In the genomic region with DNA sequence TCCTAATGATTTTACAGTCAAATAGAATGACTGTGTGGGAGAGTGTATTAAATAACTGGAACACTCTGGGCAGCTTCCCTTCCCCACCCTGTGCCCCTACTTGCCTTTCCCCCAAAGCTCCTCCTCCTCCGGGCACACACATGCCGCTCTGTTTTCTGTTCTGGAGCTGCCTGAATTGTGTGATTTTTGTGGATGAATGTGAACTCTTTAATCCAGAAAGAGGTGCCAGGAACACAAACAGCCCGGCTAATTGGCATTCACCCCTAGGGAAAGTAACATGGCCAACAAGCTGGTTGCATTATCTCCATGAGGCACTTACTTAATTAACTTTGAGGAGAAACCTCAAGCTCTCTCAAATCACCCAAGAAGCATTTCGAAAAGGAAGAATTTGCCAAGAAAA, we compare ENCODE assay signal across 10 cellular contexts. TPM values are rescaled to one million over a fixed set of nuclear protein-coding genes. Genes with fewer than 3 reads are reported as not detected.
DNase-seq lines count a peak whose midpoint lies in the region; ATAC-seq, FAIRE-seq and TF ChIP-seq lines count a peak whose summit lies in the region.
"Had no signal": no experiment of that assay in that cellular context is flagged by ENCODE, and none has a peak within 500 bp of the region (broad histone marks: within the 10 kb centered on the region; RNA-seq: fewer than 3 reads in every experiment).

No MANE protein-coding gene starts in this region.

- peak overlapping the region; percentile 28 for H4K8ac ChIP-seq in trophoblast cell (ENCODE audit: low read depth, low read length)

- H3K9ac ChIP-seq in astrocyte (ENCODE audit: low read length) (peak overlapping the region; percentile 7), trophoblast cell (ENCODE audit: low read length) (no peak overlapping the region)

- no peaks in the 10 kb centered on the region for H3K27me3 Mint-ChIP-seq in astrocyte (ENCODE audit: low read depth, unreplicated experiment)

- H3K4me1 ChIP-seq in ACC112 (ENCODE audit: control insufficient read depth, insufficient read depth, low read length, unreplicated experiment) = peaks cover 41% of the 10 kb centered on the region
- H3K4me1 ChIP-seq in astrocyte (ENCODE audit: insufficient read depth, low read length) = peaks cover 5% of the 10 kb centered on the region
- H3K4me1 ChIP-seq in trophoblast cell (ENCODE audit: control insufficient read depth in 1 of 2, insufficient read depth in 2 of 2, low read length in 2 of 2) = no peaks in the 10 kb centered on the region

- DNase-seq in astrocyte (ENCODE audit: low read depth) = no peak
- DNase-seq in head of caudate nucleus = peak; percentile 40 to 87 (median 72)
- DNase-seq in trophoblast cell = no peak
- DNase-seq in activated T-cell treated with anti-CD3 and anti-CD28 coated beads, Interleukin-2, amount 50 U/mL, for 48 hours = no peak
- DNase-seq in GDM1 (lab: John Stamatoyannopoulos, UW) = no peak
- no peak for DNase-seq in SKM-1 treated with dmso at 0.1 percent for 144 hours (lab: John Stamatoyannopoulos, UW; ENCODE audit: unreplicated experiment)

- no peaks in the 10 kb centered on the region for H3K9me3 ChIP-seq in astrocyte (ENCODE audit: insufficient read depth, low read depth, low read length)
- no peaks in the 10 kb centered on the region for H3K9me3 ChIP-seq in trophoblast cell (ENCODE audit: insufficient read depth, low read depth, low read length)

- H3K14ac ChIP-seq in trophoblast cell (ENCODE audit: low read length) = no peak overlapping the region

- no peak overlapping the region for H3K18ac ChIP-seq in trophoblast cell (ENCODE audit: low read length)

- peak overlapping the region; percentile 20 for H2AFZ ChIP-seq in ACC112 (ENCODE audit: low read length, unreplicated experiment)
- H2AFZ ChIP-seq in astrocyte (ENCODE audit: low read depth, low read length) = no peak overlapping the region
- no peak overlapping the region for H2AFZ ChIP-seq in trophoblast cell (ENCODE audit: insufficient read depth, low read length, poor library complexity)

- H3K4me2 ChIP-seq in astrocyte (ENCODE audit: low read length) = peak overlapping the region; percentile 56
- no peak overlapping the region for H3K4me2 ChIP-seq in trophoblast cell (ENCODE audit: low read length)

- no peak overlapping the region for H2AK5ac ChIP-seq in trophoblast cell (ENCODE audit: low read length)

- peaks cover 1% of the 10 kb centered on the region for H3K36me3 Mint-ChIP-seq in astrocyte (ENCODE audit: low read depth, unreplicated experiment)

- no peak overlapping the region for H4K12ac ChIP-seq in trophoblast cell (ENCODE audit: low read depth, low read length)

- H4K20me1 ChIP-seq in astrocyte (ENCODE audit: insufficient read depth, low read length) = peaks cover 11% of the 10 kb centered on the region

- no peaks in the 10 kb centered on the region for H3K79me1 ChIP-seq in trophoblast cell (ENCODE audit: low read length)

- peaks cover 27% of the 10 kb centered on the region for H3K4me1 Mint-ChIP-seq in astrocyte (ENCODE audit: low read depth, unreplicated experiment)

- H2BK120ac ChIP-seq in trophoblast cell (ENCODE audit: insufficient read depth, low read length, poor library complexity) = no peak overlapping the region

- no peak overlapping the region for H4K91ac ChIP-seq in trophoblast cell (ENCODE audit: low read depth, low read length)

- H3K27ac Mint-ChIP-seq in astrocyte (ENCODE audit: unreplicated experiment) = no peak overlapping the region
- H3K27ac Mint-ChIP-seq: stimulated activated naive CD8-positive, alpha-beta T cell treated with anti-CD3 and anti-CD28 coated beads, Interleukin-15, Interleukin-2, amounts not matched to agents 100 ng/mL and 50 ng/mL, for 24 hours; T-helper 1 cell treated with Interleukin-12 subunit alpha and Interleukin-12 subunit beta and Interleukin-4 antibody, amounts not matched to agents 30 μg/mL and 1 μg/mL, for 36 hours had no signal

- no peak for ATAC-seq in GM19395 (IDR thresholded peaks at IDR 0.05; ENCODE audit: unreplicated experiment)

- peak overlapping the region; percentile 16 for H3K27ac ChIP-seq in ACC112 (ENCODE audit: low read depth, low read length)
- no peak overlapping the region for H3K27ac ChIP-seq in astrocyte (ENCODE audit: low read depth, low read length)
- no peak overlapping the region for H3K27ac ChIP-seq in trophoblast cell (ENCODE audit: low read depth, low read length)

- peak overlapping the region; percentile 49 for H3K4me3 ChIP-seq in ACC112 (ENCODE audit: low read depth, low read length)
- no peak overlapping the region for H3K4me3 ChIP-seq in astrocyte (ENCODE audit: insufficient read depth, low read depth, low read length)
- no peak overlapping the region for H3K4me3 ChIP-seq in trophoblast cell (ENCODE audit: low read depth, low read length)

- H2BK5ac ChIP-seq in trophoblast cell (ENCODE audit: low read depth, low read length, poor library complexity) = no peak overlapping the region

- H3K27me3 ChIP-seq in ACC112 (ENCODE audit: insufficient read depth, low read length) (no peaks in the 10 kb centered on the region), astrocyte (ENCODE audit: insufficient read depth, low read length) (no peaks in the 10 kb centered on the region), trophoblast cell (ENCODE audit: insufficient read depth, low read length) (no peaks in the 10 kb centered on the region)

- H2BK12ac ChIP-seq in trophoblast cell (ENCODE audit: low read length) = no peak overlapping the region

- no peaks in the 10 kb centered on the region for H3K9me3 Mint-ChIP-seq in astrocyte (ENCODE audit: unreplicated experiment)
- H3K9me3 Mint-ChIP-seq: stimulated activated naive CD8-positive, alpha-beta T cell treated with anti-CD3 and anti-CD28 coated beads, Interleukin-15, Interleukin-2, amounts not matched to agents 100 ng/mL and 50 ng/mL, for 24 hours; T-helper 1 cell treated with Interleukin-12 subunit alpha and Interleukin-12 subunit beta and Interleukin-4 antibody, amounts not matched to agents 30 μg/mL and 1 μg/mL, for 36 hours had no signal

- peaks cover 90% of the 10 kb centered on the region for H3K79me2 ChIP-seq in ACC112 (ENCODE audit: control insufficient read depth, insufficient read depth, low read length, unreplicated experiment)
- H3K79me2 ChIP-seq in astrocyte (ENCODE audit: insufficient read depth, low read length) = peaks cover 77% of the 10 kb centered on the region
- H3K79me2 ChIP-seq in trophoblast cell (ENCODE audit: control insufficient read depth, insufficient read depth, low read length, poor library complexity) = no peaks in the 10 kb centered on the region

- H3K4me3 Mint-ChIP-seq in astrocyte (ENCODE audit: unreplicated experiment) = peak overlapping the region; percentile 3
- H3K4me3 Mint-ChIP-seq: stimulated activated naive CD8-positive, alpha-beta T cell treated with anti-CD3 and anti-CD28 coated beads, Interleukin-15, Interleukin-2, amounts not matched to agents 100 ng/mL and 50 ng/mL, for 24 hours; T-helper 1 cell treated with Interleukin-12 subunit alpha and Interleukin-12 subunit beta and Interleukin-4 antibody, amounts not matched to agents 30 μg/mL and 1 μg/mL, for 36 hours had no signal

- H3K36me3 ChIP-seq in ACC112 (ENCODE audit: insufficient read depth, low read length) (peaks cover 4% of the 10 kb centered on the region; the same call in 1 of the 2 replicates), astrocyte (ENCODE audit: insufficient read depth, low read length) (no peaks in the 10 kb centered on the region), trophoblast cell (ENCODE audit: control insufficient read depth in 1 of 2, insufficient read depth in 2 of 2, low read length in 2 of 2) (no peaks in the 10 kb centered on the region)

- H3K23ac ChIP-seq in trophoblast cell (ENCODE audit: low read length) = no peak overlapping the region

- no peak for TF ChIP-seq CTCF in astrocyte (IDR thresholded peaks at IDR 0.05; ENCODE audit: insufficient read depth, low read depth, low read length)

- no peak overlapping the region for H3K4ac ChIP-seq in trophoblast cell (ENCODE audit: low read depth, low read length)

- FAIRE-seq in astrocyte (lab: Jason Lieb, UNC) = peak; percentile 52

- intact Hi-C loops in head of caudate nucleus (cut with DNase I) = loop anchor here (10.0 kb wide), 1 partner anchor 70 kb away; a partner anchor contains a TSS

- WGBS in trophoblast cell (ENCODE audit: extremely low coverage, insufficient coverage, insufficient read length) = no CpG with 5 or more reads among the region's 4 CpGs

RNA-seq across cellular contexts. Expression of a gene that starts 28.2 kb away (rescaled TPM):
- 30.5 and 38.4 TPM in 2 replicates for total RNA-seq in astrocyte
- polyA plus RNA-seq in trophoblast cell (2013) = 0.46 and 0.49 TPM in 2 replicates

Comparison
In these comparisons a context has a peak if more than half of its experiments do, and no peak if none do; other contexts are left out.
1. DNase-seq: peak in head of caudate nucleus (42 of 42); none in astrocyte (single experiment), trophoblast cell (0 of 2), activated T-cell treated with anti-CD3 and anti-CD28 coated beads, Interleukin-2, amount 50 U/mL, for 48 hours (0 of 2), GDM1 (single experiment) and SKM-1 treated with dmso at 0.1 percent for 144 hours (single experiment).